In the genomic region with DNA sequence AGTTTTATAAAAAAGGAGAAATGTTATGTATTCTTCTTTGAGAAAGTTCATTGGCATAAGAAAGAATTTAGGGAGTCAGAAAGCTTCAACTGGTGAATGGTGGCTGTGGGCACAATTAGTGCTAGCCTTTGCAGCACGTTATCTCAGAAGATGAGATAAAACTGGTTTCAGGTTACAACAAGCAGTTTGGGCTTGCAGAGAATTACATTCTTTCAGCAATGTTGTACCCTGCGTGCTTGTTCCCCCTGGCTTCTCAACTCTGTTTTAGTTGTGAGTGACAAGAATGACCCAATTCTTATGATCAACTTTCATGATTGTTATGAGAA, we compare ENCODE assay signal across 19 cellular contexts. TPM values are rescaled to one million over a fixed set of nuclear protein-coding genes. Genes with fewer than 3 reads are reported as not detected.
DNase-seq lines count a peak whose midpoint lies in the region; ATAC-seq and TF ChIP-seq lines count a peak whose summit lies in the region.
"Had no signal": no experiment of that assay in that cellular context is flagged by ENCODE, and none has a peak within 500 bp of the region (broad histone marks: within the 10 kb centered on the region; RNA-seq: fewer than 3 reads in every experiment).

No MANE protein-coding gene starts in this region.

- H3K56ac ChIP-seq in mesendoderm (ENCODE audit: low read length): no peak overlapping the region

- H3K4me1 ChIP-seq in mesendoderm (ENCODE audit: control insufficient read depth, low read depth, low read length) (peaks cover 23% of the 10 kb centered on the region), upper lobe of right lung (peaks cover 9% of the 10 kb centered on the region)
- H3K4me1 ChIP-seq: gastroesophageal sphincter had no signal

- no peak overlapping the region for H4K5ac ChIP-seq in mesendoderm (ENCODE audit: low read length)

- TF ChIP-seq CTCF in choroid plexus epithelial cell (conservative IDR thresholded peaks at IDR 0.05; ENCODE audit: low read depth, low read length) (no peak), upper lobe of right lung (IDR thresholded peaks at IDR 0.05) (no peak)

- no peak overlapping the region for H3K4me3 ChIP-seq in choroid plexus epithelial cell (ENCODE audit: low read depth, low read length)
- H3K4me3 ChIP-seq in mesendoderm (ENCODE audit: low read length): no peak overlapping the region
- H3K4me3 ChIP-seq in upper lobe of right lung: no peak overlapping the region
- H3K4me3 ChIP-seq: gastroesophageal sphincter, MG63, PC-9 had no signal

- no peaks in the 10 kb centered on the region for H3K27me3 ChIP-seq in mesendoderm (ENCODE audit: insufficient read depth, low read length, poor library complexity)
- no peaks in the 10 kb centered on the region for H3K27me3 ChIP-seq in upper lobe of right lung
- H3K27me3 ChIP-seq: MG63 had no signal

- no peaks in the 10 kb centered on the region for H3K79me2 ChIP-seq in mesendoderm (ENCODE audit: control insufficient read depth, insufficient read depth, low read length)

- no peak overlapping the region for H2AK5ac ChIP-seq in mesendoderm (ENCODE audit: low read length)

- no peak overlapping the region for H3K4me2 ChIP-seq in mesendoderm (ENCODE audit: low read length)
- H3K4me2 ChIP-seq: PC-9 had no signal

- no peak overlapping the region for H2BK15ac ChIP-seq in mesendoderm (replicated peaks; ENCODE audit: low read depth)

- H3K4ac ChIP-seq in mesendoderm (ENCODE audit: low read depth, low read length): no peak overlapping the region

- H3K18ac ChIP-seq in mesendoderm (ENCODE audit: low read length): no peak overlapping the region

- ATAC-seq in upper lobe of right lung (no peak), GM21576 (IDR thresholded peaks at IDR 0.05; ENCODE audit: unreplicated experiment) (no peak)
- ATAC-seq: activated CD8-positive, alpha-beta T cell treated with anti-CD3 and anti-CD28 coated beads, Interleukin-2, amount 10 ng/mL, durations not matched to agents 7 days and 5 days; activated T-helper 17 cell treated with anti-CD3 and anti-CD28 coated beads, Interleukin-2, amount 50 U/mL, for 72 hours; gastroesophageal sphincter had no signal

- in situ Hi-C loops in KBM-7 (cut with MboI; ENCODE audit: low pct_unique_long_range_greater_than_20kb, low sequenced_read_pairs): no loop called here

- H3K79me1 ChIP-seq in mesendoderm (ENCODE audit: low read length): no peaks in the 10 kb centered on the region

- intact Hi-C loops in upper lobe of right lung (cut with DNase I): no loop called here

- H3K27ac ChIP-seq in mesendoderm (ENCODE audit: low read depth, low read length) (peak overlapping the region; percentile 81), upper lobe of right lung (no peak overlapping the region)
- H3K27ac ChIP-seq: gastroesophageal sphincter, PC-9 had no signal

- DNase-seq in ELF-1 (ENCODE audit: low read depth, low spot score) (peak; percentile 66), KBM-7 (peak; percentile 37), choroid plexus epithelial cell (ENCODE audit: low read depth) (peak; percentile 61), mesendoderm (peak; percentile 91), upper lobe of right lung (no peak), NCI-H82 (lab: John Stamatoyannopoulos, UW) (no peak)
- no peak for DNase-seq in stimulated activated CD4-positive, alpha-beta T cell treated with anti-CD3 and anti-CD28 coated beads, Interleukin-4, amount 100 ng/mL, for 24 hours
- DNase-seq: activated CD8-positive, alpha-beta T cell treated with anti-CD3 and anti-CD28 coated beads, Interleukin-2, amount 10 ng/mL, durations not matched to agents 7 days and 5 days; amniotic stem cell; cerebellar nuclear complex; GDM1; MG63; NCI-H1930; NCI-H524 had no signal

- no peaks in the 10 kb centered on the region for H3K9me3 ChIP-seq in upper lobe of right lung

- peak overlapping the region; percentile 67 for H2BK120ac ChIP-seq in mesendoderm (ENCODE audit: low read depth, low read length)

- no peak overlapping the region for H2BK5ac ChIP-seq in mesendoderm (ENCODE audit: low read length)

- H4K8ac ChIP-seq in mesendoderm (ENCODE audit: low read depth, low read length): no peak overlapping the region

- H3K36me3 ChIP-seq in mesendoderm (ENCODE audit: control insufficient read depth, insufficient read depth, low read length): no peaks in the 10 kb centered on the region
- H3K36me3 ChIP-seq in upper lobe of right lung: no peaks in the 10 kb centered on the region
- H3K36me3 ChIP-seq: gastroesophageal sphincter, MG63 had no signal

- H3K9ac ChIP-seq in mesendoderm (ENCODE audit: low read length): no peak overlapping the region

- no peak overlapping the region for H3K23ac ChIP-seq in mesendoderm (ENCODE audit: low read length)

- no CpG with 5 or more reads among the region's 2 CpGs for WGBS in mesendoderm (ENCODE audit: extremely low coverage, insufficient coverage, low lambda C conversion rate)

RNA-seq across cellular contexts. Expression of a gene that starts 31.6 kb away (rescaled TPM):
- polyA plus RNA-seq in mesendoderm (2013, experiment 1 of 2): 0.67 TPM
- 0.59 TPM for polyA plus RNA-seq in mesendoderm (2013, experiment 2 of 2)
- 11.5 TPM for total RNA-seq in upper lobe of right lung
- total RNA-seq: activated CD8-positive, alpha-beta T cell treated with anti-CD3 and anti-CD28 coated beads, Interleukin-2, amount 10 ng/mL, durations not matched to agents 7 days and 5 days; activated T-helper 17 cell treated with anti-CD3 and anti-CD28 coated beads, Interleukin-2, amount 50 U/mL, for 72 hours; neural crest cell had no signal

Comparison
In these comparisons a context has a peak if more than half of its experiments do, and no peak if none do; other contexts are left out.
1. DNase-seq: peak in ELF-1 (single experiment), KBM-7 (single experiment), choroid plexus epithelial cell (single experiment) and mesendoderm (single experiment); none in upper lobe of right lung (single experiment), stimulated activated CD4-positive, alpha-beta T cell treated with anti-CD3 and anti-CD28 coated beads, Interleukin-4, amount 100 ng/mL, for 24 hours (single experiment) and NCI-H82 (single experiment).